In the genomic region with DNA sequence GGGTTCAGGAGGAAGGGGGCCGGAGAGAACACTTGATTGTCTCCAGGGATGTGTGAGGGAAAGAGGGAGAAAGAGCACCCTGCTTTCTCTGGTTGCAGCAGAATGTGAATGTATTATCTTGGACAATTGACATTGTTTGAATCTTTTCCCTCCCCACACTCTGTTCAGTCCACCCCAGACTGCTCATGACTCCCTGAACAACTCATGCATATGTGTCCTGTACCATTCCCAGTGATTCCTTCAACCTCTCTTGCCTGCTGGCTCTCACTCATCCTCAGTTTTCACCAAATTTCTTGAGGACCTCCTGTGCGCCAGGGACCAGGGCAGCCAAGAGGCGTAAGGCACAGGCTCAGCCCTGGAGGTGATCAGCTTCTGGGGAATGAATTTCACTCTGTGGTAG, we compare ENCODE assay signal across 25 cellular contexts. TPM values are rescaled to one million over a fixed set of nuclear protein-coding genes. Genes with fewer than 3 reads are reported as not detected.
DNase-seq lines count a peak whose midpoint lies in the region; ATAC-seq, FAIRE-seq and TF ChIP-seq lines count a peak whose summit lies in the region.
"Had no signal": no experiment of that assay in that cellular context is flagged by ENCODE, and none has a peak within 500 bp of the region (broad histone marks: within the 10 kb centered on the region; RNA-seq: fewer than 3 reads in every experiment).

No MANE protein-coding gene starts in this region.

- peaks cover 18% of the 10 kb centered on the region for H3K4me1 ChIP-seq in GM23338 (ENCODE audit: insufficient read depth)
- H3K4me1 ChIP-seq: Caco-2 had no signal

- 0 out of 2 replicates have a peak, but pooled peaks cover 4% of the 10 kb centered on the region for H3K9me2 ChIP-seq in GM23338 (ENCODE audit: insufficient read depth)

- intact Hi-C loops in Calu3 (cut with micrococcal nuclease; ENCODE audit: unreplicated experiment) = no loop called here

- no peaks in the 10 kb centered on the region for H3K27me3 ChIP-seq in GM23338 (ENCODE audit: insufficient read depth)
- H3K27me3 ChIP-seq: BLaER1 had no signal

- H3F3A ChIP-seq in GM23338 (replicated peaks; ENCODE audit: low read depth) = no peaks in the 10 kb centered on the region

- H3K9me3 Mint-ChIP-seq in GM23338 (no peaks in the 10 kb centered on the region), Calu3 (ENCODE audit: low read depth, unreplicated experiment) (no peaks in the 10 kb centered on the region)
- H3K9me3 Mint-ChIP-seq: CD4-positive, alpha-beta memory T cell; HFFc6 had no signal

- no peaks in the 10 kb centered on the region for H4K20me1 ChIP-seq in GM23338 (replicated peaks; ENCODE audit: insufficient read depth)
- H4K20me1 ChIP-seq: BLaER1 had no signal

- CTCF ChIA-PET in Calu3 (lab: Charles Lee) = no interaction called here

- H3K36me3 ChIP-seq in GM23338 (ENCODE audit: insufficient read depth) = no peaks in the 10 kb centered on the region
- H3K36me3 ChIP-seq: BLaER1 had no signal

- DNase-seq in GM23338 (ENCODE audit: low spot score) (no peak), NCI-H146 treated with DMSO at 0.1 percent for 48 hours (lab: John Stamatoyannopoulos, UW; ENCODE audit: unreplicated experiment) (peak; percentile 44), medulla oblongata (ENCODE audit: extremely low spot score) (peak; percentile 13), pons (ENCODE audit: low spot score) (peak; percentile 19), Calu3 (no peak), GM19239 (ENCODE audit: insufficient read length, low spot score) (no peak), T-helper 17 cell (no peak)
- DNase-seq: Caco-2; CD4-positive, alpha-beta memory T cell; DND-41; HFFc6; KG1; NCI-H2171; NCI-H345; NCI-H524; NCI-H774; SW 1271 had no signal

- no TSS peak for BruUV-seq in Calu3 (replicated peaks; lab: Mats Ljungman, UMichigan)

- H3K27ac Mint-ChIP-seq in GM23338 (0 out of 2 replicates have a peak overlapping the region, but pooled peaks have one; percentile 45), Calu3 (ENCODE audit: unreplicated experiment) (no peak overlapping the region), T-helper 17 cell (no peak overlapping the region)
- H3K27ac Mint-ChIP-seq: CD4-positive, alpha-beta memory T cell; HFFc6 had no signal

- peak overlapping the region; percentile 40 for H2AFZ ChIP-seq in GM23338

- H3K79me2 ChIP-seq in GM23338 (replicated peaks; ENCODE audit: insufficient read depth) = no peaks in the 10 kb centered on the region

- no peak overlapping the region for H3K27ac ChIP-seq in GM23338 (ENCODE audit: low read depth)
- H3K27ac ChIP-seq: BLaER1, HL-60 had no signal

- H3K4me2 ChIP-seq in GM23338 = no peak overlapping the region

- peaks cover 3% of the 10 kb centered on the region for H3K27me3 Mint-ChIP-seq in GM23338 (ENCODE audit: insufficient read depth, low read depth, poor library complexity)
- no peaks in the 10 kb centered on the region for H3K27me3 Mint-ChIP-seq in Calu3 (ENCODE audit: unreplicated experiment)
- H3K27me3 Mint-ChIP-seq in T-helper 17 cell = peaks cover 63% of the 10 kb centered on the region

- FAIRE-seq in GM19239 (lab: Jason Lieb, UNC) = no peak
- FAIRE-seq: GM12891, RCC 7860 had no signal

- TF ChIP-seq CTCF in GM23338 (conservative IDR thresholded peaks at IDR 0.05; ENCODE audit: low read depth in 2 of 2) = no peak
- no peak for TF ChIP-seq CTCF in Calu3 (IDR thresholded peaks at IDR 0.05; ENCODE audit: unreplicated experiment)

- ATAC-seq in GM23338 = no peak
- no peak for ATAC-seq in T-helper 17 cell
- ATAC-seq: Right ventricle myocardium inferior had no signal

- H3K4me3 ChIP-seq in GM23338 = no peak overlapping the region
- H3K4me3 ChIP-seq: BLaER1 had no signal

- no peaks in the 10 kb centered on the region for H3K36me3 Mint-ChIP-seq in GM23338 (ENCODE audit: low read depth)
- no peaks in the 10 kb centered on the region for H3K36me3 Mint-ChIP-seq in Calu3 (ENCODE audit: insufficient read depth, unreplicated experiment)
- H3K36me3 Mint-ChIP-seq in T-helper 17 cell (ENCODE audit: low read depth) = peaks cover 2% of the 10 kb centered on the region
- H3K36me3 Mint-ChIP-seq: CD4-positive, alpha-beta memory T cell had no signal

- no peaks in the 10 kb centered on the region for H3K9me3 ChIP-seq in T-helper 17 cell (ENCODE audit: control insufficient read depth, low read length, poor library complexity, severe bottlenecking)
- H3K9me3 ChIP-seq: BLaER1, Caco-2 had no signal

- peaks cover 30% of the 10 kb centered on the region for H3K4me1 Mint-ChIP-seq in GM23338
- H3K4me1 Mint-ChIP-seq in Calu3 (ENCODE audit: low read depth, unreplicated experiment) = no peaks in the 10 kb centered on the region
- H3K4me1 Mint-ChIP-seq in T-helper 17 cell = peaks cover under 1% of the 10 kb centered on the region

- H3K4me3 Mint-ChIP-seq in GM23338 (no peak overlapping the region), Calu3 (ENCODE audit: low read depth, unreplicated experiment) (no peak overlapping the region), T-helper 17 cell (no peak overlapping the region)
- H3K4me3 Mint-ChIP-seq: CD4-positive, alpha-beta memory T cell; HFFc6 had no signal

TF ChIP-seq in GM23338, 12 proteins besides CTCF, POLR2A, EP300 and RAD21 (continues in another document):
- TF ChIP-seq JUNB (IDR thresholded peaks at IDR 0.05; ENCODE audit: unreplicated experiment) (no peak), POLR2AphosphoS5 (IDR thresholded peaks at IDR 0.05; ENCODE audit: low read depth) (no peak), STAT1 (IDR thresholded peaks at IDR 0.05; ENCODE audit: unreplicated experiment) (no peak), ZNF331 (CRISPR knock-in tag; IDR thresholded peaks at IDR 0.05; ENCODE audit: low read depth) (no peak), EZH2 (IDR thresholded peaks at IDR 0.05; ENCODE audit: low read depth, unreplicated experiment) (no peak), CREB1 (CRISPR knock-in tag; IDR thresholded peaks at IDR 0.05; ENCODE audit: low read depth) (no peak), NANOG (IDR thresholded peaks at IDR 0.05; ENCODE audit: borderline replicate concordance) (no peak), EZH2phosphoT487 (IDR thresholded peaks at IDR 0.05; ENCODE audit: unreplicated experiment) (no peak)
- TF ChIP-seq, protein P1, sequence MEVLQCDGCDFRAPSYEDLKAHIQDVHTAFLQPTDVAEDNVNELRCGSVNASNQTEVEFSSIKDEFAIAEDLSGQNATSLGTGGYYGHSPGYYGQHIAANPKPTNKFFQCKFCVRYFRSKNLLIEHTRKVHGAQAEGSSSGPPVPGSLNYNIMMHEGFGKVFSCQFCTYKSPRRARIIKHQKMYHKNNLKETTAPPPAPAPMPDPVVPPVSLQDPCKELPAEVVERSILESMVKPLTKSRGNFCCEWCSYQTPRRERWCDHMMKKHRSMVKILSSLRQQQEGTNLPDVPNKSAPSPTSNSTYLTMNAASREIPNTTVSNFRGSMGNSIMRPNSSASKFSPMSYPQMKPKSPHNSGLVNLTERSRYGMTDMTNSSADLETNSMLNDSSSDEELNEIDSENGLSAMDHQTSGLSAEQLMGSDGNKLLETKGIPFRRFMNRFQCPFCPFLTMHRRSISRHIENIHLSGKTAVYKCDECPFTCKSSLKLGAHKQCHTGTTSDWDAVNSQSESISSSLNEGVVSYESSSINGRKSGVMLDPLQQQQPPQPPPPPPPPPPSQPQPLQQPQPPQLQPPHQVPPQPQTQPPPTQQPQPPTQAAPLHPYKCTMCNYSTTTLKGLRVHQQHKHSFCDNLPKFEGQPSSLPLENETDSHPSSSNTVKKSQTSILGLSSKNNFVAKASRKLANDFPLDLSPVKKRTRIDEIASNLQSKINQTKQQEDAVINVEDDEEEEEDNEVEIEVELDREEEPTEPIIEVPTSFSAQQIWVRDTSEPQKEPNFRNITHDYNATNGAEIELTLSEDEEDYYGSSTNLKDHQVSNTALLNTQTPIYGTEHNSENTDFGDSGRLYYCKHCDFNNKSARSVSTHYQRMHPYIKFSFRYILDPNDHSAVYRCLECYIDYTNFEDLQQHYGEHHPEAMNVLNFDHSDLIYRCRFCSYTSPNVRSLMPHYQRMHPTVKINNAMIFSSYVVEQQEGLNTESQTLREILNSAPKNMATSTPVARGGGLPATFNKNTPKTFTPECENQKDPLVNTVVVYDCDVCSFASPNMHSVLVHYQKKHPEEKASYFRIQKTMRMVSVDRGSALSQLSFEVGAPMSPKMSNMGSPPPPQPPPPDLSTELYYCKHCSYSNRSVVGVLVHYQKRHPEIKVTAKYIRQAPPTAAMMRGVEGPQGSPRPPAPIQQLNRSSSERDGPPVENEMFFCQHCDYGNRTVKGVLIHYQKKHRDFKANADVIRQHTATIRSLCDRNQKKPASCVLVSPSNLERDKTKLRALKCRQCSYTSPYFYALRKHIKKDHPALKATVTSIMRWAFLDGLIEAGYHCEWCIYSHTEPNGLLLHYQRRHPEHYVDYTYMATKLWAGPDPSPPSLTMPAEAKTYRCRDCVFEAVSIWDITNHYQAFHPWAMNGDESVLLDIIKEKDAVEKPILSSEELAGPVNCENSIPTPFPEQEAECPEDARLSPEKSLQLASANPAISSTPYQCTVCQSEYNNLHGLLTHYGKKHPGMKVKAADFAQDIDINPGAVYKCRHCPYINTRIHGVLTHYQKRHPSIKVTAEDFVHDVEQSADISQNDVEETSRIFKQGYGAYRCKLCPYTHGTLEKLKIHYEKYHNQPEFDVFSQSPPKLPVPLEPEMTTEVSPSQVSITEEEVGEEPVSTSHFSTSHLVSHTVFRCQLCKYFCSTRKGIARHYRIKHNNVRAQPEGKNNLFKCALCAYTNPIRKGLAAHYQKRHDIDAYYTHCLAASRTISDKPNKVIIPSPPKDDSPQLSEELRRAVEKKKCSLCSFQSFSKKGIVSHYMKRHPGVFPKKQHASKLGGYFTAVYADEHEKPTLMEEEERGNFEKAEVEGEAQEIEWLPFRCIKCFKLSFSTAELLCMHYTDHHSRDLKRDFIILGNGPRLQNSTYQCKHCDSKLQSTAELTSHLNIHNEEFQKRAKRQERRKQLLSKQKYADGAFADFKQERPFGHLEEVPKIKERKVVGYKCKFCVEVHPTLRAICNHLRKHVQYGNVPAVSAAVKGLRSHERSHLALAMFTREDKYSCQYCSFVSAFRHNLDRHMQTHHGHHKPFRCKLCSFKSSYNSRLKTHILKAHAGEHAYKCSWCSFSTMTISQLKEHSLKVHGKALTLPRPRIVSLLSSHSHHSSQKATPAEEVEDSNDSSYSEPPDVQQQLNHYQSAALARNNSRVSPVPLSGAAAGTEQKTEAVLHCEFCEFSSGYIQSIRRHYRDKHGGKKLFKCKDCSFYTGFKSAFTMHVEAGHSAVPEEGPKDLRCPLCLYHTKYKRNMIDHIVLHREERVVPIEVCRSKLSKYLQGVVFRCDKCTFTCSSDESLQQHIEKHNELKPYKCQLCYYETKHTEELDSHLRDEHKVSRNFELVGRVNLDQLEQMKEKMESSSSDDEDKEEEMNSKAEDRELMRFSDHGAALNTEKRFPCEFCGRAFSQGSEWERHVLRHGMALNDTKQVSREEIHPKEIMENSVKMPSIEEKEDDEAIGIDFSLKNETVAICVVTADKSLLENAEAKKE (CRISPR knock-in tag; IDR thresholded peaks at IDR 0.05) = no peak

RNA-seq across cellular contexts. Expression of a gene that starts 5.4 kb away (rescaled TPM):
- not detected in 2 replicates for total RNA-seq in GM23338 (2014; rRNA removed; shearing (Covaris generic))
- not detected in 2 replicates for polyA plus RNA-seq in GM23338 (2016; fragmentation: Nextera tagmentation; extraction: Ambion mirVana)
- total RNA-seq in Calu3 (2022) (not detected in 2 replicates), T-helper 17 cell (not detected)
- total RNA-seq: Caco-2; CD4-positive, alpha-beta memory T cell; H4; HFFc6; HT-29; Right ventricle myocardium inferior; SK-MEL-5 had no signal
- polyA plus RNA-seq: CD4-positive, alpha-beta memory T cell had no signal

Comparison
In these comparisons a context has a peak if more than half of its experiments do, and no peak if none do; other contexts are left out.
1. DNase-seq: peak in NCI-H146 treated with DMSO at 0.1 percent for 48 hours (single experiment), medulla oblongata (single experiment) and pons (single experiment); none in GM23338 (single experiment), Calu3 (single experiment), GM19239 (single experiment) and T-helper 17 cell (0 of 3).